ENCODE assay signal across 1 cellular context in the genomic region with DNA sequence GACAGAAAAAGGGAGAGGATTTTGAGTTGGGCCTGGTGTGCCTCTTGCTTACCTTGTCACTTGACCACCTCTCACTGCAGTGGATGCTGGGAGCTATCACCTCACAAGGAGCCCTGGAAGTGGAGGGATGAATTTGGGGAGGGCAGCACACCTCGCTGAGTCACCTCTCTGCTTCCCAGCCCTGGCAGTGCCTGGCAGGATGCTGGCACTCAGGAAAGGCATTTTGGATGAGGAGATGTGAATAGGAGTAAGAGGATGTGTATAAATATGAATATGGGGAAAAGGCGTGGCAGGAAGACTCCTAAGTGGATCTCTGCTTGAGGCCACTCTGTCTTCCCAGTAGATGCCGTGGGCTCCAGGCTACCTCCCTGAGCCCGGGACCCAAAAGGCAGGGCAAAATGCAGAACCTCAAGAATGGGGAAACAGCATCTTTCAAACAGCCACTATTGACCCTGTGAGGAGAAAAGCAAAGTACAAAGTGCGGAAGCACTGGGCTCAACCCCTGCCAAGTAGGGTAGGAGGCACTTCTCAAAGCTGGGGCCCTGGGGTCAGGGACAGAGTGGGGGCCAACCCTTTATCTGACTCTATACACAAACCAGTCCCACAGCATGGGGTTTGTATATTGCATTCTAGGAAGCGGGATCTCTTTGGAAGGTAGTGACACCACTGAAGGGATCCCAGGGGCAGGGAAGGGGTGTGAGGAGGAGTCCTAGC.
A peak's percentile ranks its signal among the peaks of the same experiment; 100 is the strongest.
TF ChIP-seq lines count a peak whose summit lies in the region.

No MANE protein-coding gene starts in this region.

TF ChIP-seq in HepG2, 621 proteins besides CTCF, POLR2A, EP300 and RAD21 (continued from another document and continues in another):
- TF ChIP-seq, protein P1, sequence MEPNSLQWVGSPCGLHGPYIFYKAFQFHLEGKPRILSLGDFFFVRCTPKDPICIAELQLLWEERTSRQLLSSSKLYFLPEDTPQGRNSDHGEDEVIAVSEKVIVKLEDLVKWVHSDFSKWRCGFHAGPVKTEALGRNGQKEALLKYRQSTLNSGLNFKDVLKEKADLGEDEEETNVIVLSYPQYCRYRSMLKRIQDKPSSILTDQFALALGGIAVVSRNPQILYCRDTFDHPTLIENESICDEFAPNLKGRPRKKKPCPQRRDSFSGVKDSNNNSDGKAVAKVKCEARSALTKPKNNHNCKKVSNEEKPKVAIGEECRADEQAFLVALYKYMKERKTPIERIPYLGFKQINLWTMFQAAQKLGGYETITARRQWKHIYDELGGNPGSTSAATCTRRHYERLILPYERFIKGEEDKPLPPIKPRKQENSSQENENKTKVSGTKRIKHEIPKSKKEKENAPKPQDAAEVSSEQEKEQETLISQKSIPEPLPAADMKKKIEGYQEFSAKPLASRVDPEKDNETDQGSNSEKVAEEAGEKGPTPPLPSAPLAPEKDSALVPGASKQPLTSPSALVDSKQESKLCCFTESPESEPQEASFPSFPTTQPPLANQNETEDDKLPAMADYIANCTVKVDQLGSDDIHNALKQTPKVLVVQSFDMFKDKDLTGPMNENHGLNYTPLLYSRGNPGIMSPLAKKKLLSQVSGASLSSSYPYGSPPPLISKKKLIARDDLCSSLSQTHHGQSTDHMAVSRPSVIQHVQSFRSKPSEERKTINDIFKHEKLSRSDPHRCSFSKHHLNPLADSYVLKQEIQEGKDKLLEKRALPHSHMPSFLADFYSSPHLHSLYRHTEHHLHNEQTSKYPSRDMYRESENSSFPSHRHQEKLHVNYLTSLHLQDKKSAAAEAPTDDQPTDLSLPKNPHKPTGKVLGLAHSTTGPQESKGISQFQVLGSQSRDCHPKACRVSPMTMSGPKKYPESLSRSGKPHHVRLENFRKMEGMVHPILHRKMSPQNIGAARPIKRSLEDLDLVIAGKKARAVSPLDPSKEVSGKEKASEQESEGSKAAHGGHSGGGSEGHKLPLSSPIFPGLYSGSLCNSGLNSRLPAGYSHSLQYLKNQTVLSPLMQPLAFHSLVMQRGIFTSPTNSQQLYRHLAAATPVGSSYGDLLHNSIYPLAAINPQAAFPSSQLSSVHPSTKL (CRISPR knock-in tag; IDR thresholded peaks at IDR 0.05), result peak; percentile 65
- TF ChIP-seq, protein P2, sequence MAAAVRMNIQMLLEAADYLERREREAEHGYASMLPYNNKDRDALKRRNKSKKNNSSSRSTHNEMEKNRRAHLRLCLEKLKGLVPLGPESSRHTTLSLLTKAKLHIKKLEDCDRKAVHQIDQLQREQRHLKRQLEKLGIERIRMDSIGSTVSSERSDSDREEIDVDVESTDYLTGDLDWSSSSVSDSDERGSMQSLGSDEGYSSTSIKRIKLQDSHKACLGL (CRISPR knock-in tag; IDR thresholded peaks at IDR 0.05), result no peak
- TF ChIP-seq, protein P3, sequence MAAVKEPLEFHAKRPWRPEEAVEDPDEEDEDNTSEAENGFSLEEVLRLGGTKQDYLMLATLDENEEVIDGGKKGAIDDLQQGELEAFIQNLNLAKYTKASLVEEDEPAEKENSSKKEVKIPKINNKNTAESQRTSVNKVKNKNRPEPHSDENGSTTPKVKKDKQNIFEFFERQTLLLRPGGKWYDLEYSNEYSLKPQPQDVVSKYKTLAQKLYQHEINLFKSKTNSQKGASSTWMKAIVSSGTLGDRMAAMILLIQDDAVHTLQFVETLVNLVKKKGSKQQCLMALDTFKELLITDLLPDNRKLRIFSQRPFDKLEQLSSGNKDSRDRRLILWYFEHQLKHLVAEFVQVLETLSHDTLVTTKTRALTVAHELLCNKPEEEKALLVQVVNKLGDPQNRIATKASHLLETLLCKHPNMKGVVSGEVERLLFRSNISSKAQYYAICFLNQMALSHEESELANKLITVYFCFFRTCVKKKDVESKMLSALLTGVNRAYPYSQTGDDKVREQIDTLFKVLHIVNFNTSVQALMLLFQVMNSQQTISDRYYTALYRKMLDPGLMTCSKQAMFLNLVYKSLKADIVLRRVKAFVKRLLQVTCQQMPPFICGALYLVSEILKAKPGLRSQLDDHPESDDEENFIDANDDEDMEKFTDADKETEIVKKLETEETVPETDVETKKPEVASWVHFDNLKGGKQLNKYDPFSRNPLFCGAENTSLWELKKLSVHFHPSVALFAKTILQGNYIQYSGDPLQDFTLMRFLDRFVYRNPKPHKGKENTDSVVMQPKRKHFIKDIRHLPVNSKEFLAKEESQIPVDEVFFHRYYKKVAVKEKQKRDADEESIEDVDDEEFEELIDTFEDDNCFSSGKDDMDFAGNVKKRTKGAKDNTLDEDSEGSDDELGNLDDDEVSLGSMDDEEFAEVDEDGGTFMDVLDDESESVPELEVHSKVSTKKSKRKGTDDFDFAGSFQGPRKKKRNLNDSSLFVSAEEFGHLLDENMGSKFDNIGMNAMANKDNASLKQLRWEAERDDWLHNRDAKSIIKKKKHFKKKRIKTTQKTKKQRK (IDR thresholded peaks at IDR 0.05; ENCODE audit: low read length), result no peak
- TF ChIP-seq, protein P4, sequence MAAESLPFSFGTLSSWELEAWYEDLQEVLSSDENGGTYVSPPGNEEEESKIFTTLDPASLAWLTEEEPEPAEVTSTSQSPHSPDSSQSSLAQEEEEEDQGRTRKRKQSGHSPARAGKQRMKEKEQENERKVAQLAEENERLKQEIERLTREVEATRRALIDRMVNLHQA (CRISPR knock-in tag; IDR thresholded peaks at IDR 0.05), result no peak
- peak; percentile 93 for TF ChIP-seq RARA (CRISPR knock-in tag; IDR thresholded peaks at IDR 0.05)
- peak; percentile 36; the same call in 1 of the 2 replicates for TF ChIP-seq ZNF605 (CRISPR knock-in tag; IDR thresholded peaks at IDR 0.05)
- no peak for TF ChIP-seq SOX6 (IDR thresholded peaks at IDR 0.05)
- peak; percentile 56; the same call in 1 of the 2 replicates for TF ChIP-seq SOX6 (CRISPR knock-in tag; IDR thresholded peaks at IDR 0.05)
- TF ChIP-seq FOXA3 (CRISPR knock-in tag; IDR thresholded peaks at IDR 0.05), result peak; percentile 19; the same call in 1 of the 2 replicates
- TF ChIP-seq RXRB (CRISPR knock-in tag; IDR thresholded peaks at IDR 0.05; ENCODE audit: borderline replicate concordance), result peak; percentile 70
- TF ChIP-seq, protein P5, sequence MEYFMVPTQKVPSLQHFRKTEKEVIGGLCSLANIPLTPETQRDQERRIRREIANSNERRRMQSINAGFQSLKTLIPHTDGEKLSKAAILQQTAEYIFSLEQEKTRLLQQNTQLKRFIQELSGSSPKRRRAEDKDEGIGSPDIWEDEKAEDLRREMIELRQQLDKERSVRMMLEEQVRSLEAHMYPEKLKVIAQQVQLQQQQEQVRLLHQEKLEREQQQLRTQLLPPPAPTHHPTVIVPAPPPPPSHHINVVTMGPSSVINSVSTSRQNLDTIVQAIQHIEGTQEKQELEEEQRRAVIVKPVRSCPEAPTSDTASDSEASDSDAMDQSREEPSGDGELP (IDR thresholded peaks at IDR 0.05; ENCODE audit: borderline replicate concordance, low read depth), result 0 out of 2 replicates have a peak, but pooled peaks have one; percentile 24
- no peak for TF ChIP-seq TSC22D2 (CRISPR knock-in tag; IDR thresholded peaks at IDR 0.05; ENCODE audit: borderline replicate concordance)
- TF ChIP-seq FOXP1 (IDR thresholded peaks at IDR 0.05), result no peak
- TF ChIP-seq FOXP1 (CRISPR knock-in tag; IDR thresholded peaks at IDR 0.05), result peak; percentile 43; the same call in 1 of the 2 replicates
- no peak for TF ChIP-seq NFE2 (CRISPR knock-in tag; IDR thresholded peaks at IDR 0.05)
- TF ChIP-seq HIVEP1 (CRISPR knock-in tag; IDR thresholded peaks at IDR 0.05), result 0 out of 2 replicates have a peak, but pooled peaks have one; percentile 8
- TF ChIP-seq MTA3 (CRISPR knock-in tag; IDR thresholded peaks at IDR 0.05), result no peak
- TF ChIP-seq ZNF644 (CRISPR knock-in tag; IDR thresholded peaks at IDR 0.05; ENCODE audit: low read depth), result no peak
- no peak for TF ChIP-seq NBN (conservative IDR thresholded peaks at IDR 0.05)
- TF ChIP-seq BCL6 (CRISPR knock-in tag; IDR thresholded peaks at IDR 0.05), result peak; percentile 95
- 0 out of 2 replicates have a peak, but pooled peaks have one; percentile 47 for TF ChIP-seq ZBTB7B (CRISPR knock-in tag; IDR thresholded peaks at IDR 0.05)
- TF ChIP-seq SALL1 (CRISPR knock-in tag; IDR thresholded peaks at IDR 0.05), result peak; percentile 37; the same call in 1 of the 2 replicates
- TF ChIP-seq NR2F1 (CRISPR knock-in tag; IDR thresholded peaks at IDR 0.05), result peak; percentile 55 to 72
- TF ChIP-seq ATM (IDR thresholded peaks at IDR 0.05; ENCODE audit: borderline replicate concordance), result no peak
- peak; percentile 31 for TF ChIP-seq TBL1XR1 (IDR thresholded peaks at IDR 0.05; ENCODE audit: borderline replicate concordance, low read length, partially characterized antibody)
- TF ChIP-seq, protein P6, sequence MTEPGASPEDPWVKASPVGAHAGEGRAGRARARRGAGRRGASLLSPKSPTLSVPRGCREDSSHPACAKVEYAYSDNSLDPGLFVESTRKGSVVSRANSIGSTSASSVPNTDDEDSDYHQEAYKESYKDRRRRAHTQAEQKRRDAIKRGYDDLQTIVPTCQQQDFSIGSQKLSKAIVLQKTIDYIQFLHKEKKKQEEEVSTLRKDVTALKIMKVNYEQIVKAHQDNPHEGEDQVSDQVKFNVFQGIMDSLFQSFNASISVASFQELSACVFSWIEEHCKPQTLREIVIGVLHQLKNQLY (CRISPR knock-in tag; IDR thresholded peaks at IDR 0.05), result no peak
- TF ChIP-seq HNF4A (CRISPR knock-in tag; IDR thresholded peaks at IDR 0.05), result peak; percentile 70
- peak; percentile 53 for TF ChIP-seq NR2F6 (IDR thresholded peaks at IDR 0.05)
- TF ChIP-seq NR2F6 (CRISPR knock-in tag; IDR thresholded peaks at IDR 0.05), result peak; percentile 49; the same call in 1 of the 2 replicates
- TF ChIP-seq ZNF232 (CRISPR knock-in tag; IDR thresholded peaks at IDR 0.05; ENCODE audit: borderline replicate concordance), result no peak
- TF ChIP-seq, protein P7, sequence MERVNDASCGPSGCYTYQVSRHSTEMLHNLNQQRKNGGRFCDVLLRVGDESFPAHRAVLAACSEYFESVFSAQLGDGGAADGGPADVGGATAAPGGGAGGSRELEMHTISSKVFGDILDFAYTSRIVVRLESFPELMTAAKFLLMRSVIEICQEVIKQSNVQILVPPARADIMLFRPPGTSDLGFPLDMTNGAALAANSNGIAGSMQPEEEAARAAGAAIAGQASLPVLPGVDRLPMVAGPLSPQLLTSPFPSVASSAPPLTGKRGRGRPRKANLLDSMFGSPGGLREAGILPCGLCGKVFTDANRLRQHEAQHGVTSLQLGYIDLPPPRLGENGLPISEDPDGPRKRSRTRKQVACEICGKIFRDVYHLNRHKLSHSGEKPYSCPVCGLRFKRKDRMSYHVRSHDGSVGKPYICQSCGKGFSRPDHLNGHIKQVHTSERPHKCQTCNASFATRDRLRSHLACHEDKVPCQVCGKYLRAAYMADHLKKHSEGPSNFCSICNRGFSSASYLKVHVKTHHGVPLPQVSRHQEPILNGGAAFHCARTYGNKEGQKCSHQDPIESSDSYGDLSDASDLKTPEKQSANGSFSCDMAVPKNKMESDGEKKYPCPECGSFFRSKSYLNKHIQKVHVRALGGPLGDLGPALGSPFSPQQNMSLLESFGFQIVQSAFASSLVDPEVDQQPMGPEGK (CRISPR knock-in tag; IDR thresholded peaks at IDR 0.05), result peak; percentile 76
- TF ChIP-seq, protein P8, sequence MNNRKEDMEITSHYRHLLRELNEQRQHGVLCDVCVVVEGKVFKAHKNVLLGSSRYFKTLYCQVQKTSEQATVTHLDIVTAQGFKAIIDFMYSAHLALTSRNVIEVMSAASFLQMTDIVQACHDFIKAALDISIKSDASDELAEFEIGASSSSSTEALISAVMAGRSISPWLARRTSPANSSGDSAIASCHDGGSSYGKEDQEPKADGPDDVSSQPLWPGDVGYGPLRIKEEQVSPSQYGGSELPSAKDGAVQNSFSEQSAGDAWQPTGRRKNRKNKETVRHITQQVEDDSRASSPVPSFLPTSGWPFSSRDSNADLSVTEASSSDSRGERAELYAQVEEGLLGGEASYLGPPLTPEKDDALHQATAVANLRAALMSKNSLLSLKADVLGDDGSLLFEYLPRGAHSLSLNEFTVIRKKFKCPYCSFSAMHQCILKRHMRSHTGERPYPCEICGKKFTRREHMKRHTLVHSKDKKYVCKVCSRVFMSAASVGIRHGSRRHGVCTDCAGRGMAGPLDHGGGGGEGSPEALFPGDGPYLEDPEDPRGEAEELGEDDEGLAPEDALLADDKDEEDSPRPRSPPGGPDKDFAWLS (CRISPR knock-in tag; IDR thresholded peaks at IDR 0.05; ENCODE audit: borderline replicate concordance), result no peak
- peak; percentile 71 for TF ChIP-seq PPARG (CRISPR knock-in tag; conservative IDR thresholded peaks at IDR 0.05)
- TF ChIP-seq BORCS8-MEF2B (CRISPR knock-in tag; IDR thresholded peaks at IDR 0.05), result no peak
- no peak for TF ChIP-seq NRL (CRISPR knock-in tag; IDR thresholded peaks at IDR 0.05; ENCODE audit: borderline replicate concordance)
- no peak for TF ChIP-seq RARG (CRISPR knock-in tag; IDR thresholded peaks at IDR 0.05; ENCODE audit: low read depth)
- TF ChIP-seq, protein P9, sequence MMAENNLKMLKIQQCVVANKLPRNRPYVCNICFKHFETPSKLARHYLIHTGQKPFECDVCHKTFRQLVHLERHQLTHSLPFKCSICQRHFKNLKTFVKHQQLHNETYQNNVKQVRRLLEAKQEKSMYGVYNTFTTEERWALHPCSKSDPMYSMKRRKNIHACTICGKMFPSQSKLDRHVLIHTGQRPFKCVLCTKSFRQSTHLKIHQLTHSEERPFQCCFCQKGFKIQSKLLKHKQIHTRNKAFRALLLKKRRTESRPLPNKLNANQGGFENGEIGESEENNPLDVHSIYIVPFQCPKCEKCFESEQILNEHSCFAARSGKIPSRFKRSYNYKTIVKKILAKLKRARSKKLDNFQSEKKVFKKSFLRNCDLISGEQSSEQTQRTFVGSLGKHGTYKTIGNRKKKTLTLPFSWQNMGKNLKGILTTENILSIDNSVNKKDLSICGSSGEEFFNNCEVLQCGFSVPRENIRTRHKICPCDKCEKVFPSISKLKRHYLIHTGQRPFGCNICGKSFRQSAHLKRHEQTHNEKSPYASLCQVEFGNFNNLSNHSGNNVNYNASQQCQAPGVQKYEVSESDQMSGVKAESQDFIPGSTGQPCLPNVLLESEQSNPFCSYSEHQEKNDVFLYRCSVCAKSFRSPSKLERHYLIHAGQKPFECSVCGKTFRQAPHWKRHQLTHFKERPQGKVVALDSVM (CRISPR knock-in tag; IDR thresholded peaks at IDR 0.05), result no peak
- no peak for TF ChIP-seq ZSCAN29 (CRISPR knock-in tag; conservative IDR thresholded peaks at IDR 0.05)
- no peak for TF ChIP-seq ZNF83 (CRISPR knock-in tag; IDR thresholded peaks at IDR 0.05; ENCODE audit: borderline replicate concordance)
- TF ChIP-seq HHEX (CRISPR knock-in tag; IDR thresholded peaks at IDR 0.05), result peak; percentile 60
- peak; percentile 58; the same call in 1 of the 2 replicates for TF ChIP-seq RXRA (CRISPR knock-in tag; IDR thresholded peaks at IDR 0.05)
- TF ChIP-seq ZFP36L1 (CRISPR knock-in tag; IDR thresholded peaks at IDR 0.05), result no peak
- TF ChIP-seq, protein P10, sequence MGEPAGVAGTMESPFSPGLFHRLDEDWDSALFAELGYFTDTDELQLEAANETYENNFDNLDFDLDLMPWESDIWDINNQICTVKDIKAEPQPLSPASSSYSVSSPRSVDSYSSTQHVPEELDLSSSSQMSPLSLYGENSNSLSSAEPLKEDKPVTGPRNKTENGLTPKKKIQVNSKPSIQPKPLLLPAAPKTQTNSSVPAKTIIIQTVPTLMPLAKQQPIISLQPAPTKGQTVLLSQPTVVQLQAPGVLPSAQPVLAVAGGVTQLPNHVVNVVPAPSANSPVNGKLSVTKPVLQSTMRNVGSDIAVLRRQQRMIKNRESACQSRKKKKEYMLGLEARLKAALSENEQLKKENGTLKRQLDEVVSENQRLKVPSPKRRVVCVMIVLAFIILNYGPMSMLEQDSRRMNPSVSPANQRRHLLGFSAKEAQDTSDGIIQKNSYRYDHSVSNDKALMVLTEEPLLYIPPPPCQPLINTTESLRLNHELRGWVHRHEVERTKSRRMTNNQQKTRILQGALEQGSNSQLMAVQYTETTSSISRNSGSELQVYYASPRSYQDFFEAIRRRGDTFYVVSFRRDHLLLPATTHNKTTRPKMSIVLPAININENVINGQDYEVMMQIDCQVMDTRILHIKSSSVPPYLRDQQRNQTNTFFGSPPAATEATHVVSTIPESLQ (CRISPR knock-in tag; conservative IDR thresholded peaks at IDR 0.05), result no peak
- no peak for TF ChIP-seq ZNF629 (CRISPR knock-in tag; conservative IDR thresholded peaks at IDR 0.05)
- no peak for TF ChIP-seq SRSF4 (IDR thresholded peaks at IDR 0.05; ENCODE audit: low read depth, low read length, poor library complexity, severe bottlenecking)
